ENCODE assay signal across 20 cellular contexts in the genomic region with DNA sequence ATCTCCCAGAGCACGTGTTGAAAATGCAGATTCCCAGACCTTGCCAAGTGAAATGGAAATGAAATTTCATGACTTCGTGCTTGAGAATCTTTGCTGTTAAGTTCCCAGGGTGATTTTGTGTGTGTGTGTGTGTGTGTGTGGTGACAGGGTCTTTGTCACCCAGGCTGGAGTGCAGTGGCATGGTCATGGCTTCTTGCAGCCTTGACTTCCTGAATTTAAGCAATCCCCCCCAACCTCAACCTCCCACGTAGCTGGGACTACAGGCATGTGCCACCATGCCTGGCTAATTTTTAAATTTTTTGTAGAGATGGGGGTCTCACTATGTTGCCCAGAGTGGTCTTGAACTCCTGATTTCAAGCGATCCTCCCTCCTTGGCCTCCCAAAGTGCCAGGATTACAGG.
"Had no signal": no experiment of that assay in that cellular context is flagged by ENCODE, and none has a peak within 500 bp of the region (broad histone marks: within the 10 kb centered on the region; RNA-seq: fewer than 3 reads in every experiment).

No MANE protein-coding gene starts in this region.

- H3K4me3 ChIP-seq: adrenal gland, heart left ventricle, lung, psoas muscle, spleen, thoracic aorta had no signal

- H3K27me3 Mint-ChIP-seq: activated CD4-positive, alpha-beta memory T cell treated with anti-CD3 and anti-CD28 coated beads, Interleukin-2, amount 10 ng/mL, durations not matched to agents 7 days and 5 days; naive B cell; T-helper 17 cell had no signal

- H3K27ac ChIP-seq: adrenal gland, heart left ventricle, thoracic aorta had no signal

- H3K27me3 ChIP-seq: adrenal gland, heart left ventricle, spleen had no signal

- FAIRE-seq: colon, frontal cortex, TTC549, urothelium cell line had no signal

- DNase-seq: activated CD4-positive, alpha-beta memory T cell treated with anti-CD3 and anti-CD28 coated beads, Interleukin-2, amount 10 ng/mL, durations not matched to agents 7 days and 5 days; activated CD8-positive, alpha-beta memory T cell treated with anti-CD3 and anti-CD28 coated beads, Interleukin-2, amount 50 U/mL, for 4 hours; activated naive CD4-positive, alpha-beta T cell treated with Interleukin-2 at 50 U/mL for 16 hours; adrenal gland; heart left ventricle; left colon; naive B cell; psoas muscle; spleen; stimulated activated CD4-positive, alpha-beta T cell treated with anti-CD3 and anti-CD28 coated beads, Interleukin-1b, Interleukin-23, amount 100 ng/mL, for 48 hours; stimulated activated naive CD8-positive, alpha-beta T cell treated with anti-CD3 and anti-CD28 coated beads, Interleukin-15, Interleukin-2, amounts not matched to agents 100 U/mL and 50 U/mL, for 24 hours; T-helper 17 cell had no signal

- H3K4me3 Mint-ChIP-seq: activated CD4-positive, alpha-beta memory T cell treated with anti-CD3 and anti-CD28 coated beads, Interleukin-2, amount 10 ng/mL, durations not matched to agents 7 days and 5 days had no signal

- H3K9me3 ChIP-seq: adrenal gland, heart left ventricle, psoas muscle, spleen, thoracic aorta had no signal

- H3K27ac Mint-ChIP-seq: activated CD4-positive, alpha-beta memory T cell treated with anti-CD3 and anti-CD28 coated beads, Interleukin-2, amount 10 ng/mL, durations not matched to agents 7 days and 5 days; T-helper 17 cell had no signal

- H3K36me3 ChIP-seq: adrenal gland, heart left ventricle, spleen, thoracic aorta had no signal

- H3K36me3 Mint-ChIP-seq: naive B cell had no signal

- ATAC-seq: activated CD4-positive, CD25-positive, alpha-beta regulatory T cell treated with anti-CD3 and anti-CD28 coated beads, Interleukin-2, amount 50 U/mL, for 24 hours; heart left ventricle; left colon; sciatic nerve; stimulated activated naive CD8-positive, alpha-beta T cell treated with anti-CD3 and anti-CD28 coated beads, Interleukin-15, Interleukin-2, amounts not matched to agents 100 U/mL and 50 U/mL, for 24 hours; T-helper 17 cell had no signal

- H3K9me3 Mint-ChIP-seq: activated CD4-positive, alpha-beta memory T cell treated with anti-CD3 and anti-CD28 coated beads, Interleukin-2, amount 10 ng/mL, durations not matched to agents 7 days and 5 days had no signal
